10 cellular contexts compared by ENCODE assay signal in the genomic region with DNA sequence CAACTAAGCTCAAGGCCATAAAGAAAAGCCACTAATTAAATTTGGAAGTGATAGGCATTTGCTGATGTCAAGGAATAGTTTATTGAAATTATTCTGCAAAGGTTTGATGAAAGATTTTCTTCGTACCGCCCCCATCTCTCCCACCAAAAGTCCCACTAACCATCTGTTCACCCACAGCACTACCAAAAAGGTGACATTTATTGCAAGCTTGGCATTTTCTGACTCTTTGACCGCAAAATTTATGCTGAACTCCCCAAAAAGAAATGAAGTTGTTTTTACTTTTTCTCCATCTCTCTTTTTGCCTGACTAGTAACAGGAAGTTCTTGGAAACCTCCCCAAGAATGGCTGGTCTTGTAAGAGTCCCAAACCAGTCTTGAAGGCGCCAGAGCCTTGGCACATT.
"Had no signal": no experiment of that assay in that cellular context is flagged by ENCODE, and none has a peak within 500 bp of the region (broad histone marks: within the 10 kb centered on the region; RNA-seq: fewer than 3 reads in every experiment).

No MANE protein-coding gene starts in this region.

- DNase-seq: GM23248, GOT3, H7, HFFc6, Karpas-422, KG1 had no signal

- H3K4me3 ChIP-seq: GM23248, HAP-1, K562 had no signal

- H3K4me1 ChIP-seq: HAP-1 had no signal

- H3K9me3 ChIP-seq: HAP-1 had no signal

- ATAC-seq: HCT116, K562 had no signal

- H3K36me3 ChIP-seq: HAP-1 had no signal

- H3K27ac ChIP-seq: GM23248, HL-60 had no signal

- H3K9ac ChIP-seq: GM23248 had no signal

- FAIRE-seq: K562 had no signal

- H2AFZ ChIP-seq: GM23248 had no signal
